19 cellular contexts compared by ENCODE assay signal in the genomic region with DNA sequence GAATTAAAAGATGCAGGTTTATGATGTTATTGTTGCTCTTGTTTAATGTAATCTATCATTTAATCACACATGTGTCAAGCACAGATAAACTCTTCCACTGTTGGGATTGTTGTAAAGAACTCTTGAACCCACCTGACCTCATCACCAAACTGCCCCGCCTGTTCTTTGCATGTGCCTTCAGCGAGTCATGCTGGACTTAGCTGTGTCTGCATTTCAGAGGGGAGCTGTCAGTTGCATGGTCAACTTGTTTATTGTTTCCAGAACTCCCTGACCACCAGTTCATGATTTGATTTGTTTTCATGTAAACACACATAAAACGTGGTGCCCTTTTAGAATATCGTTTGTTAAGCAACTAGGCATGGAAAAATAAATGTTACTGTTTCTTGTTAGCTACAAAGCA.
DNase-seq lines count a peak whose midpoint lies in the region; ATAC-seq and TF ChIP-seq lines count a peak whose summit lies in the region.
"Had no signal": no experiment of that assay in that cellular context is flagged by ENCODE, and none has a peak within 500 bp of the region (broad histone marks: within the 10 kb centered on the region; RNA-seq: fewer than 3 reads in every experiment).

No MANE protein-coding gene starts in this region.

- H3K36me3 ChIP-seq in cardiac muscle cell (peaks cover 19% of the 10 kb centered on the region), HAP-1 (replicated peaks) (no peaks in the 10 kb centered on the region)
- H3K36me3 ChIP-seq: SJCRH30 had no signal

- no peak for TF ChIP-seq CTCF in cardiac muscle cell (IDR thresholded peaks at IDR 0.05; ENCODE audit: low read depth, low read length)

- intact Hi-C loops in left cardiac atrium (cut with DNase I) = loop anchor here (2.0 to 10.0 kb wide), 2 partner anchors 517 to 719 kb away; no protein-coding TSS in a partner anchor

- DNase-seq in cardiac muscle cell (ENCODE audit: low read depth in 1 of 2, low spot score in 1 of 2) (peak; percentile 2 to 30), left cardiac atrium (no peak), OCI-M1 (lab: John Stamatoyannopoulos, UW) (peak; percentile 13), fibroblast of peridontal ligament (ENCODE audit: extremely low read depth) (peak; percentile 46), activated T-cell treated with anti-CD3 and anti-CD28 coated beads for 4 hours (no peak), HAP-1 (ENCODE audit: low spot score in 2 of 2) (no peak)
- DNase-seq: activated CD4-positive, alpha-beta T cell treated with anti-CD3 and anti-CD28 coated beads, Interleukin-2, amount 50 U/mL, for 1 hour; activated CD8-positive, alpha-beta memory T cell treated with anti-CD3 and anti-CD28 coated beads, Interleukin-2, amount 50 U/mL, for 4 hours; aorta; C1 segment of cervical spinal cord; DMS 273 treated with DMSO at 0.1 percent for 48 hours; NCI-H1417 treated with DMSO at 0.1 percent for 48 hours; NCI-H2171; posterior cingulate gyrus; SJCRH30; stimulated activated CD4-positive, alpha-beta T cell treated with anti-CD3 and anti-CD28 coated beads, Interleukin-1b, Interleukin-23, amount 100 ng/mL, for 48 hours; stimulated activated naive CD8-positive, alpha-beta T cell treated with anti-CD3 and anti-CD28 coated beads, Interleukin-15, amount 100 ng/mL, for 72 hours had no signal

- H3K4me3 ChIP-seq in cardiac muscle cell (no peak overlapping the region), HAP-1 (no peak overlapping the region)
- H3K4me3 ChIP-seq: SJCRH30 had no signal

- in situ Hi-C loops in HAP-1 (cut with MboI; ENCODE audit: low sequenced_read_pairs) = no loop called here

- H3K4me1 ChIP-seq in cardiac muscle cell (ENCODE audit: low read depth) = peaks cover 11% of the 10 kb centered on the region
- H3K4me1 ChIP-seq in HAP-1 = no peaks in the 10 kb centered on the region
- H3K4me1 ChIP-seq: SJCRH30 had no signal

- H3K9me3 ChIP-seq in cardiac muscle cell (ENCODE audit: low read depth) (no peaks in the 10 kb centered on the region), HAP-1 (no peaks in the 10 kb centered on the region)
- H3K9me3 ChIP-seq: SJCRH30 had no signal

- ATAC-seq in left cardiac atrium (no peak), GM21529 (IDR thresholded peaks at IDR 0.05; ENCODE audit: unreplicated experiment) (no peak), HG02759 (IDR thresholded peaks at IDR 0.05; ENCODE audit: unreplicated experiment) (no peak)
- ATAC-seq: stimulated activated naive CD8-positive, alpha-beta T cell treated with anti-CD3 and anti-CD28 coated beads, Interleukin-15, amount 100 ng/mL, for 72 hours had no signal

- peak overlapping the region; percentile 58 for H3K27ac ChIP-seq in cardiac muscle cell
- H3K27ac ChIP-seq: SJCRH30 had no signal

- no peaks in the 10 kb centered on the region for H3K27me3 ChIP-seq in cardiac muscle cell
- peaks cover 17% of the 10 kb centered on the region for H3K27me3 ChIP-seq in HAP-1 (ENCODE audit: low read depth)
- H3K27me3 ChIP-seq: SJCRH30 had no signal

Comparison
In these comparisons a context has a peak if more than half of its experiments do, and no peak if none do; other contexts are left out.
1. DNase-seq: peak in cardiac muscle cell (2 of 2), OCI-M1 (single experiment) and fibroblast of peridontal ligament (single experiment); none in left cardiac atrium (single experiment), activated T-cell treated with anti-CD3 and anti-CD28 coated beads for 4 hours (single experiment) and HAP-1 (0 of 2).